ENCODE assay signal across 8 cellular contexts in genomic region chr6:6494677-6495076, GRCh38.
DNase-seq lines count a peak whose midpoint lies in the region; ATAC-seq, FAIRE-seq and TF ChIP-seq lines count a peak whose summit lies in the region.

No MANE protein-coding gene starts in this region.

- intact Hi-C loops in activated CD4-positive, alpha-beta memory T cell treated with anti-CD3 and anti-CD28 coated beads for 36 hours (cut with micrococcal nuclease): no loop called here

- H3K27ac Mint-ChIP-seq in activated CD4-positive, alpha-beta memory T cell treated with anti-CD3 and anti-CD28 coated beads for 36 hours: no peak overlapping the region

- no peaks in the 10 kb centered on the region for H3K9me3 Mint-ChIP-seq in activated CD4-positive, alpha-beta memory T cell treated with anti-CD3 and anti-CD28 coated beads for 36 hours

- TF ChIP-seq CTCF in Loucy (conservative IDR thresholded peaks at IDR 0.05; ENCODE audit: low read length) (peak; percentile 98), keratinocyte (optimal IDR thresholded peaks at IDR 0.05 in 1 of 3, IDR thresholded peaks at IDR 0.05 in 1 of 3, conservative IDR thresholded peaks at IDR 0.05 in 1 of 3; ENCODE audit: extremely low read depth in 1 of 3, insufficient read depth in 2 of 3, low read length in 3 of 3) (peak; percentile 59 to 81 (median 78))

- H3K4me1 Mint-ChIP-seq in activated CD4-positive, alpha-beta memory T cell treated with anti-CD3 and anti-CD28 coated beads for 36 hours (ENCODE audit: low read depth): no peaks in the 10 kb centered on the region

- no peaks in the 10 kb centered on the region for H3F3A ChIP-seq in Loucy (ENCODE audit: low read depth)

- no peak overlapping the region for H3K27ac ChIP-seq in keratinocyte (ENCODE audit: control insufficient read depth, insufficient read depth, low read length)

- peaks cover 11% of the 10 kb centered on the region for H3K27me3 Mint-ChIP-seq in activated CD4-positive, alpha-beta memory T cell treated with anti-CD3 and anti-CD28 coated beads for 36 hours

- no peaks in the 10 kb centered on the region for H3K9me1 ChIP-seq in keratinocyte (ENCODE audit: control insufficient read depth, extremely low read depth, insufficient read depth, low read length)

- no peak overlapping the region for H3K4me2 ChIP-seq in Loucy (ENCODE audit: low read depth, low read length, poor library complexity, severe bottlenecking)
- no peak overlapping the region for H3K4me2 ChIP-seq in keratinocyte (ENCODE audit: control insufficient read depth, extremely low read depth, insufficient read depth, low read depth, low read length)

- H3K27me3 ChIP-seq in Loucy (ENCODE audit: insufficient read depth, low read length, poor library complexity, severe bottlenecking) (no peaks in the 10 kb centered on the region), keratinocyte (ENCODE audit: control insufficient read depth, extremely low read depth, insufficient read depth, low read length) (no peaks in the 10 kb centered on the region)

- no peaks in the 10 kb centered on the region for H3K79me2 ChIP-seq in Loucy (ENCODE audit: insufficient read depth, low read length)
- H3K79me2 ChIP-seq in keratinocyte (ENCODE audit: control insufficient read depth, insufficient read depth, low read length): no peaks in the 10 kb centered on the region

- H3K36me3 ChIP-seq in Loucy (ENCODE audit: insufficient read depth, low read length) (no peaks in the 10 kb centered on the region), keratinocyte (ENCODE audit: control insufficient read depth in 2 of 2, extremely low read depth in 1 of 2, insufficient read depth in 2 of 2, low read length in 2 of 2) (no peaks in the 10 kb centered on the region)

- no peaks in the 10 kb centered on the region for H3K9me3 ChIP-seq in Loucy (ENCODE audit: insufficient read depth, low read depth, low read length)
- H3K9me3 ChIP-seq in keratinocyte (ENCODE audit: control insufficient read depth, low read depth, low read length): no peaks in the 10 kb centered on the region

- no peak overlapping the region for H3K4me3 Mint-ChIP-seq in activated CD4-positive, alpha-beta memory T cell treated with anti-CD3 and anti-CD28 coated beads for 36 hours

- no peaks in the 10 kb centered on the region for H3K9me2 ChIP-seq in Loucy (replicated peaks; ENCODE audit: low read depth, low read length)

- peak; percentile 61 for FAIRE-seq in GM12892 (lab: Jason Lieb, UNC)
- FAIRE-seq in keratinocyte (lab: Jason Lieb, UNC): peak; percentile 5

- H3K4me1 ChIP-seq in Loucy (ENCODE audit: insufficient read depth, low read length, poor library complexity, severe bottlenecking): no peaks in the 10 kb centered on the region
- no peaks in the 10 kb centered on the region for H3K4me1 ChIP-seq in keratinocyte (ENCODE audit: control insufficient read depth, extremely low read depth, insufficient read depth, low read length)

- H3K36me3 Mint-ChIP-seq in activated CD4-positive, alpha-beta memory T cell treated with anti-CD3 and anti-CD28 coated beads for 36 hours: no peaks in the 10 kb centered on the region

- TF ChIP-seq POLR2A in GM12892 (IDR thresholded peaks at IDR 0.05; ENCODE audit: low read depth, low read length): no peak

- H3K4me3 ChIP-seq in Loucy (ENCODE audit: low read length, poor library complexity, severe bottlenecking) (no peak overlapping the region), keratinocyte (ENCODE audit: control insufficient read depth in 2 of 3, extremely low read depth in 1 of 3, insufficient read depth in 2 of 3, low read depth in 1 of 3, low read length in 3 of 3) (no peak overlapping the region)

- H2AFZ ChIP-seq in Loucy (ENCODE audit: low read length) (no peak overlapping the region), keratinocyte (ENCODE audit: control insufficient read depth, low read length) (no peak overlapping the region)

- H3K9ac ChIP-seq in Loucy (ENCODE audit: low read depth, low read length, poor library complexity, severe bottlenecking): no peak overlapping the region
- no peak overlapping the region for H3K9ac ChIP-seq in keratinocyte (ENCODE audit: control insufficient read depth, extremely low read depth, insufficient read depth, low read length)

- H4K20me1 ChIP-seq in Loucy (ENCODE audit: insufficient read depth, low read length, poor library complexity, severe bottlenecking) (no peaks in the 10 kb centered on the region), keratinocyte (ENCODE audit: control insufficient read depth, extremely low read depth, insufficient read depth, low read length) (no peaks in the 10 kb centered on the region)

- ATAC-seq in GM18502 (IDR thresholded peaks at IDR 0.05; ENCODE audit: poor library complexity, unreplicated experiment) (no peak), GM18870 (IDR thresholded peaks at IDR 0.05; ENCODE audit: unreplicated experiment) (no peak), HG02759 (IDR thresholded peaks at IDR 0.05; ENCODE audit: unreplicated experiment) (no peak)

- DNase-seq in AML-193 (lab: John Stamatoyannopoulos, UW): peak; percentile 79 to 86
- peak; percentile 19 for DNase-seq in GM12892 (ENCODE audit: insufficient read length)
- peak; percentile 51 for DNase-seq in activated CD4-positive, alpha-beta memory T cell treated with anti-CD3 and anti-CD28 coated beads for 36 hours
- DNase-seq in keratinocyte (ENCODE audit: low read depth, low spot score): no peak

- dilution Hi-C loops in keratinocyte (cut with MboI; ENCODE audit: extremely low pct_ligation_motif_present, low sequenced_read_pairs): no loop called here

- CTCF ChIA-PET in activated CD4-positive, alpha-beta memory T cell treated with anti-CD3 and anti-CD28 coated beads for 36 hours (lab: Charles Lee): interaction anchor here (0.9 kb wide), 1 partner anchor 438 kb away, joined by 3 read pairs; no protein-coding TSS in a partner anchor

- POLR2A ChIA-PET in activated CD4-positive, alpha-beta memory T cell treated with anti-CD3 and anti-CD28 coated beads for 36 hours (lab: Charles Lee): no interaction called here
